ENCODE assay signal across 19 cellular contexts in the genomic region with DNA sequence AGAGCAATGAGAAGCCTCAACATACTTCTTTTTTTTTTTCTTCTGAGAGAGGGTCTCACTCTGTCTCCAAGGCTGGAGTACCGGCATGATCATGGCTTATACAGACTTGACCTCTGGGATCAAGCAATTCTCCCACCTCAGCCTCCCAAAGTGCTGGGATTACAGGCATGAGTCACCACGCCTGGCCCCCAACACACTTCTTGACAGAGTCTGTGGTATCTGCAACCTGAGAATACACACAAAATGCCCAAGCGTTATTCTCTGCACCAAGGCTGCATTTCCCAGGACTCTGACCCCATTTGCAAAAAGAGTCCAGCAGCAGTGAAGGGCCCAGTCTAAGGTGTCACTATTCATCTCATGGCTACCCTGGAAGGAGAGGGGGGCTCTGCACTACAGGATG. TPM values are rescaled to one million over a fixed set of nuclear protein-coding genes. Genes with fewer than 3 reads are reported as not detected.
DNase-seq lines count a peak whose midpoint lies in the region; ATAC-seq and TF ChIP-seq lines count a peak whose summit lies in the region.
"Had no signal": no experiment of that assay in that cellular context is flagged by ENCODE, and none has a peak within 500 bp of the region (broad histone marks: within the 10 kb centered on the region; RNA-seq: fewer than 3 reads in every experiment).

No MANE protein-coding gene starts in this region.

- H3K4me3 ChIP-seq in RWPE2 (ENCODE audit: severe bottlenecking) (no peak overlapping the region), fibroblast of lung (replicated peaks in 1 of 4; ENCODE audit: control extremely low read depth in 1 of 4, insufficient read depth in 1 of 4, low read depth in 3 of 4, low read length in 4 of 4) (no peak overlapping the region), stomach (no peak overlapping the region)
- H3K4me3 ChIP-seq: HAP-1, PC-9 had no signal

- H3K9me3 ChIP-seq in RWPE2 (ENCODE audit: severe bottlenecking): no peaks in the 10 kb centered on the region
- H3K9me3 ChIP-seq in fibroblast of lung (ENCODE audit: control insufficient read depth, insufficient read depth, low read depth, low read length): no peaks in the 10 kb centered on the region
- H3K9me3 ChIP-seq in stomach: no peaks in the 10 kb centered on the region
- H3K9me3 ChIP-seq: HAP-1 had no signal

- H3K27me3 ChIP-seq in RWPE2 (ENCODE audit: insufficient read depth, poor library complexity, severe bottlenecking) (no peaks in the 10 kb centered on the region), fibroblast of lung (ENCODE audit: control insufficient read depth, insufficient read depth, low read length) (no peaks in the 10 kb centered on the region), stomach (no peaks in the 10 kb centered on the region)

- ATAC-seq in activated CD4-positive, alpha-beta T cell treated with anti-CD3 and anti-CD28 coated beads for 36 hours: no peak
- no peak for ATAC-seq in RWPE2 (ENCODE audit: low read depth)
- no peak for ATAC-seq in sciatic nerve
- no peak for ATAC-seq in HG03442 (IDR thresholded peaks at IDR 0.05; ENCODE audit: unreplicated experiment)

- no peak overlapping the region for H3K4me3 Mint-ChIP-seq in activated CD4-positive, alpha-beta T cell treated with anti-CD3 and anti-CD28 coated beads for 36 hours
- no peak overlapping the region for H3K4me3 Mint-ChIP-seq in activated CD4-positive, alpha-beta T cell treated with anti-CD3 and anti-CD28 coated beads, Interleukin-2, amount 10 ng/mL, durations not matched to agents 24 days and 14 days
- H3K4me3 Mint-ChIP-seq: CD14-positive monocyte had no signal

- peaks cover 21% of the 10 kb centered on the region for H3K4me1 Mint-ChIP-seq in activated CD4-positive, alpha-beta T cell treated with anti-CD3 and anti-CD28 coated beads for 36 hours
- peaks cover 31% of the 10 kb centered on the region for H3K4me1 Mint-ChIP-seq in activated CD4-positive, alpha-beta T cell treated with anti-CD3 and anti-CD28 coated beads, Interleukin-2, amount 10 ng/mL, durations not matched to agents 24 days and 14 days

- H3K4me2 ChIP-seq in fibroblast of lung (ENCODE audit: extremely low read depth, insufficient read depth, low read length): no peak overlapping the region
- H3K4me2 ChIP-seq: PC-9 had no signal

- no peaks in the 10 kb centered on the region for H4K20me1 ChIP-seq in fibroblast of lung (ENCODE audit: control insufficient read depth, extremely low read depth, insufficient read depth, low read length)

- no peak for TF ChIP-seq EP300 in stomach (IDR thresholded peaks at IDR 0.05)

- CTCF ChIA-PET in activated CD4-positive, alpha-beta T cell treated with anti-CD3 and anti-CD28 coated beads for 36 hours (lab: Charles Lee): no interaction called here

- no peaks in the 10 kb centered on the region for H3K36me3 Mint-ChIP-seq in activated CD4-positive, alpha-beta T cell treated with anti-CD3 and anti-CD28 coated beads for 36 hours (ENCODE audit: low read depth)
- H3K36me3 Mint-ChIP-seq in activated CD4-positive, alpha-beta T cell treated with anti-CD3 and anti-CD28 coated beads, Interleukin-2, amount 10 ng/mL, durations not matched to agents 24 days and 14 days (ENCODE audit: low read depth): peaks cover 5% of the 10 kb centered on the region
- H3K36me3 Mint-ChIP-seq: CD14-positive monocyte had no signal

- no peak overlapping the region for H3K27ac ChIP-seq in RWPE2 (ENCODE audit: poor library complexity, severe bottlenecking)
- no peak overlapping the region for H3K27ac ChIP-seq in fibroblast of lung (ENCODE audit: insufficient read depth, low read length)
- no peak overlapping the region for H3K27ac ChIP-seq in stomach
- H3K27ac ChIP-seq: 22Rv1, PC-9 had no signal

- H3K4me1 ChIP-seq in RWPE2 (ENCODE audit: insufficient read depth, poor library complexity, severe bottlenecking): no peaks in the 10 kb centered on the region
- H3K4me1 ChIP-seq in fibroblast of lung (ENCODE audit: control insufficient read depth, extremely low read depth, insufficient read depth, low read length): no peaks in the 10 kb centered on the region
- no peaks in the 10 kb centered on the region for H3K4me1 ChIP-seq in stomach
- H3K4me1 ChIP-seq: HAP-1 had no signal

- no peak for TF ChIP-seq POLR2A in stomach (IDR thresholded peaks at IDR 0.05)

- peaks cover 2% of the 10 kb centered on the region for H3K27me3 Mint-ChIP-seq in activated CD4-positive, alpha-beta T cell treated with anti-CD3 and anti-CD28 coated beads for 36 hours
- no peaks in the 10 kb centered on the region for H3K27me3 Mint-ChIP-seq in activated CD4-positive, alpha-beta T cell treated with anti-CD3 and anti-CD28 coated beads, Interleukin-2, amount 10 ng/mL, durations not matched to agents 24 days and 14 days

- intact Hi-C loops in activated CD4-positive, alpha-beta T cell treated with anti-CD3 and anti-CD28 coated beads for 36 hours (cut with DNase I, micrococcal nuclease): no loop called here
- intact Hi-C loops in activated CD4-positive, alpha-beta T cell treated with anti-CD3 and anti-CD28 coated beads, Interleukin-2, amount 10 ng/mL, durations not matched to agents 24 days and 14 days (cut with micrococcal nuclease): no loop called here
- intact Hi-C loops in sciatic nerve (cut with DNase I) (no loop called here), stomach (cut with DNase I; ENCODE audit: low total_unique reads) (no loop called here)

- POLR2A ChIA-PET in activated CD4-positive, alpha-beta T cell treated with anti-CD3 and anti-CD28 coated beads for 36 hours (lab: Charles Lee): no interaction called here

- DNase-seq in activated CD4-positive, alpha-beta T cell treated with anti-CD3 and anti-CD28 coated beads for 36 hours: no peak
- DNase-seq in activated CD4-positive, alpha-beta T cell treated with anti-CD3 and anti-CD28 coated beads, Interleukin-2, amount 10 ng/mL, durations not matched to agents 24 days and 14 days: no peak
- DNase-seq in RWPE2 (ENCODE audit: low spot score) (peak; percentile 29), fibroblast of lung (ENCODE audit: low read depth in 2 of 2) (peak; percentile 22 to 45), sciatic nerve (ENCODE audit: low spot score) (peak; percentile 19), GOT3 (lab: John Stamatoyannopoulos, UW) (no peak), stomach (no peak)
- DNase-seq: DND-41, GF-D8, KG1, NCI-H1417 treated with DMSO at 0.1 percent for 48 hours, NCI-H1930, NCI-H226, NCI-H524, PC-9 had no signal

- WGBS in stomach, 5 donors: 73 to 84% (median 82%) methylated on average over 3 of the region's 3 CpGs

- H3K27ac Mint-ChIP-seq in activated CD4-positive, alpha-beta T cell treated with anti-CD3 and anti-CD28 coated beads for 36 hours: peak overlapping the region; percentile 9
- H3K27ac Mint-ChIP-seq in activated CD4-positive, alpha-beta T cell treated with anti-CD3 and anti-CD28 coated beads, Interleukin-2, amount 10 ng/mL, durations not matched to agents 24 days and 14 days: no peak overlapping the region
- H3K27ac Mint-ChIP-seq: CD14-positive monocyte had no signal

- TF ChIP-seq CTCF in RWPE2 (IDR thresholded peaks at IDR 0.05; ENCODE audit: poor library complexity, severe bottlenecking) (no peak), fibroblast of lung (conservative IDR thresholded peaks at IDR 0.05 in 1 of 2, IDR thresholded peaks at IDR 0.05 in 1 of 2; ENCODE audit: low read depth in 1 of 2, low read length in 2 of 2) (no peak), stomach (IDR thresholded peaks at IDR 0.05) (no peak)

- H3K79me2 ChIP-seq in fibroblast of lung (ENCODE audit: control insufficient read depth, insufficient read depth, low read length): no peaks in the 10 kb centered on the region

- no peak overlapping the region for H2AFZ ChIP-seq in fibroblast of lung (ENCODE audit: low read length)
- H2AFZ ChIP-seq: PC-9 had no signal

- no peak overlapping the region for H3K9ac ChIP-seq in fibroblast of lung (ENCODE audit: insufficient read depth, low read length)

- H3K36me3 ChIP-seq in RWPE2 (ENCODE audit: low read depth) (no peaks in the 10 kb centered on the region), fibroblast of lung (ENCODE audit: control insufficient read depth, insufficient read depth, low read length) (no peaks in the 10 kb centered on the region), stomach (no peaks in the 10 kb centered on the region)
- H3K36me3 ChIP-seq: HAP-1 had no signal

- H3K9me3 Mint-ChIP-seq in activated CD4-positive, alpha-beta T cell treated with anti-CD3 and anti-CD28 coated beads for 36 hours (ENCODE audit: low read depth): no peaks in the 10 kb centered on the region
- H3K9me3 Mint-ChIP-seq in activated CD4-positive, alpha-beta T cell treated with anti-CD3 and anti-CD28 coated beads, Interleukin-2, amount 10 ng/mL, durations not matched to agents 24 days and 14 days: peaks cover 5% of the 10 kb centered on the region

RNA-seq across cellular contexts. Expression of a gene that starts 42.7 kb away (rescaled TPM):
- 10 to 100 TPM; 59.5 to 73.7 TPM for total RNA-seq in activated CD4-positive, alpha-beta T cell treated with anti-CD3 and anti-CD28 coated beads for 36 hours
- 64.1 and 66.4 TPM in 2 replicates for total RNA-seq in activated CD4-positive, alpha-beta T cell treated with anti-CD3 and anti-CD28 coated beads, Interleukin-2, amount 10 ng/mL, durations not matched to agents 24 days and 14 days
- total RNA-seq in fibroblast of lung: 0.26 and 1.5 TPM in 2 replicates
- 1.7 and 3.7 TPM in 2 replicates for polyA plus RNA-seq in fibroblast of lung
- polyA plus RNA-seq in fibroblast of lung (2012): 1.9 and 5.5 TPM in 2 replicates
- 2.4 TPM in 1 of 2 replicates, not detected in the other for polyA minus RNA-seq in fibroblast of lung (ENCODE audit: low replicate concordance)
- total RNA-seq in sciatic nerve: 0.85 TPM
- 10 to 100 TPM in 1 of 5 donors, 1 to 10 TPM in 4; 1.8 to 10.5 (median 4.6) TPM for total RNA-seq in stomach
- polyA plus RNA-seq in stomach: 1 to 10 TPM; 1.1 to 2.9 (median 2.3) TPM

Comparison
In these comparisons a context has a peak if more than half of its experiments do, and no peak if none do; other contexts are left out.
1. DNase-seq: peak in RWPE2 (single experiment), fibroblast of lung (2 of 2) and sciatic nerve (single experiment); none in activated CD4-positive, alpha-beta T cell treated with anti-CD3 and anti-CD28 coated beads for 36 hours (single experiment), activated CD4-positive, alpha-beta T cell treated with anti-CD3 and anti-CD28 coated beads, Interleukin-2, amount 10 ng/mL, durations not matched to agents 24 days and 14 days (single experiment), GOT3 (single experiment) and stomach (single experiment).